ENCODE assay signal across 8 cellular contexts in the genomic region with DNA sequence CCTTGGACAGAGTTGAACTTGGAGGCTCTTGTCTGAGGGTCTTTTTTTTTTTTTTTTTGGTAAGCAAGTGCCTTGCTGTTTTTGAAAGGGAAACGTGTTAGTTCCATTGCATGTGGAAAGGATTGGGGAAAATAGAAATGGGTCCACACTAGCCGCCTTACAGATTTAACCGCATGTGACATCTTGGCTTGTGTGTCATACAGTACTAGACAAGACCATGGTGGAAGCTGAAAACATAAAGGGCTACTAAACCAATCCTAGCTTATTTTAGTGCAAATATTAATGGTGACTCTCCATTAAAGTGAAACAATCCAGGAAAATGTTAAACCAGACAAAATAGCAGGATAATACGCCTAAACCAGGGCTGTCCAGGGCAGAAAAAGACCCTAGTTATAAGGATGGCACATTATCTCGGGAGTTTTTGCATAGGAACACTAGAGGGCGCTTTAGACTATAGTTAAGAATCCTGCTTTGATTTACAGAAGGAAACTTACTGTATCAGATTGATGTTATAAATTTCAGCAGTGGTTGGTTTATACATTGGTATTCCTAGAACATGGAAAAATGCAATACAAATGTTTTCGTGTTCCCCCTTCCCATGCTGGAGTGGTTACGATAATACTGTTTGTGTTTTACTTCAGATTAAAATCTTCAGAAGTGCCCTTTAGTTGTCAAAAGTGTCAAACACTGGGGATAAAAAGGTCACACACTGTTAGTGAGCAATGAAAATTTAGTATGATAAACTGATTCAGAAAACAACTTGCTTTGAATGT. TPM values are rescaled to one million over a fixed set of nuclear protein-coding genes. Genes with fewer than 3 reads are reported as not detected.
DNase-seq lines count a peak whose midpoint lies in the region; ATAC-seq and TF ChIP-seq lines count a peak whose summit lies in the region.

No MANE protein-coding gene starts in this region.

- CTCF ChIA-PET in activated naive CD4-positive, alpha-beta T cell treated with anti-CD3 and anti-CD28 coated beads for 36 hours (lab: Charles Lee): interaction anchor here (0.6 to 3.5 kb wide), 17 partner anchors 8 to 572 kb away, joined by 3 to 110 read pairs (median 4); a partner anchor contains a TSS

- TF ChIP-seq CTCF in WERI-Rb-1 (IDR thresholded peaks at IDR 0.05; ENCODE audit: low read depth, low read length) (peak; percentile 56), retinal pigment epithelial cell (conservative IDR thresholded peaks at IDR 0.05; ENCODE audit: low read depth, low read length) (peak; percentile 70)

- no peaks in the 10 kb centered on the region for H3K9me3 Mint-ChIP-seq in activated naive CD4-positive, alpha-beta T cell treated with anti-CD3 and anti-CD28 coated beads for 36 hours

- no peak overlapping the region for H3K27ac Mint-ChIP-seq in activated naive CD4-positive, alpha-beta T cell treated with anti-CD3 and anti-CD28 coated beads for 36 hours

- no peaks in the 10 kb centered on the region for H3K36me3 ChIP-seq in WERI-Rb-1

- peak; percentile 52 for ATAC-seq in HG02759 (IDR thresholded peaks at IDR 0.05; ENCODE audit: unreplicated experiment)

- no peaks in the 10 kb centered on the region for H3K27me3 ChIP-seq in WERI-Rb-1 (ENCODE audit: insufficient read depth, low read depth, severe bottlenecking)

- peak; percentile 12 for DNase-seq in activated naive CD4-positive, alpha-beta T cell treated with anti-CD3 and anti-CD28 coated beads for 36 hours
- no peak for DNase-seq in activated naive CD4-positive, alpha-beta T cell (lab: John Stamatoyannopoulos, UW)
- peak; percentile 37 for DNase-seq in NCI-H2107 treated with DMSO at 0.1 percent for 48 hours (lab: John Stamatoyannopoulos, UW; ENCODE audit: unreplicated experiment)
- DNase-seq in WERI-Rb-1: peak; percentile 33
- DNase-seq in glomerular visceral epithelial cell (ENCODE audit: extremely low spot score): peak; percentile 65
- no peak for DNase-seq in retinal pigment epithelial cell (ENCODE audit: low read depth)
- DNase-seq in stimulated activated CD4-positive, alpha-beta T cell treated with anti-CD3 and anti-CD28 coated beads, Interleukin-2, amount 100 ng/mL, for 48 hours: no peak

- no peaks in the 10 kb centered on the region for H3K36me3 Mint-ChIP-seq in activated naive CD4-positive, alpha-beta T cell treated with anti-CD3 and anti-CD28 coated beads for 36 hours (ENCODE audit: low read depth)

- H3K27me3 Mint-ChIP-seq in activated naive CD4-positive, alpha-beta T cell treated with anti-CD3 and anti-CD28 coated beads for 36 hours (ENCODE audit: low read depth): no peaks in the 10 kb centered on the region

- peaks cover 6% of the 10 kb centered on the region for H3K4me1 Mint-ChIP-seq in activated naive CD4-positive, alpha-beta T cell treated with anti-CD3 and anti-CD28 coated beads for 36 hours (ENCODE audit: low read depth)

- H3K27ac ChIP-seq in WERI-Rb-1: no peak overlapping the region

- no peak overlapping the region for H3K4me3 Mint-ChIP-seq in activated naive CD4-positive, alpha-beta T cell treated with anti-CD3 and anti-CD28 coated beads for 36 hours

- H3K4me3 ChIP-seq in WERI-Rb-1 (ENCODE audit: low read depth, low read length): no peak overlapping the region
- no peak overlapping the region for H3K4me3 ChIP-seq in retinal pigment epithelial cell (ENCODE audit: low read length)

- H3K9me3 ChIP-seq in WERI-Rb-1 (ENCODE audit: severe bottlenecking): no peaks in the 10 kb centered on the region

- intact Hi-C loops in activated naive CD4-positive, alpha-beta T cell treated with anti-CD3 and anti-CD28 coated beads for 36 hours (cut with micrococcal nuclease): loop anchor here (1.0 to 10.0 kb wide), 4 partner anchors 55 to 498 kb away; no protein-coding TSS in a partner anchor

RNA-seq across cellular contexts. Expression of a gene that starts 59.8 kb away (rescaled TPM):
- 100 to 1,000 TPM; 200 to 203 TPM for total RNA-seq in activated naive CD4-positive, alpha-beta T cell treated with anti-CD3 and anti-CD28 coated beads for 36 hours

Comparison
In these comparisons a context has a peak if more than half of its experiments do, and no peak if none do; other contexts are left out.
1. DNase-seq: peak in activated naive CD4-positive, alpha-beta T cell treated with anti-CD3 and anti-CD28 coated beads for 36 hours (single experiment), NCI-H2107 treated with DMSO at 0.1 percent for 48 hours (single experiment), WERI-Rb-1 (single experiment) and glomerular visceral epithelial cell (single experiment); none in activated naive CD4-positive, alpha-beta T cell (0 of 4), retinal pigment epithelial cell (single experiment) and stimulated activated CD4-positive, alpha-beta T cell treated with anti-CD3 and anti-CD28 coated beads, Interleukin-2, amount 100 ng/mL, for 48 hours (0 of 2).